10 cellular contexts compared by ENCODE assay signal in genomic region chr14:94110552-94111181, GRCh38. TPM values are rescaled to one million over a fixed set of nuclear protein-coding genes. Genes with fewer than 3 reads are reported as not detected.
DNase-seq lines count a peak whose midpoint lies in the region; ATAC-seq and TF ChIP-seq lines count a peak whose summit lies in the region.
"Had no signal": no experiment of that assay in that cellular context is flagged by ENCODE, and none has a peak within 500 bp of the region (broad histone marks: within the 10 kb centered on the region; RNA-seq: fewer than 3 reads in every experiment).

TSS of gene IFI27 (plus strand) at chr14:94110736.

- H3K9me3 Mint-ChIP-seq in activated CD8-positive, alpha-beta T cell treated with anti-CD3 and anti-CD28 coated beads, Interleukin-2, amount 10 ng/mL, durations not matched to agents 7 days and 5 days (ENCODE audit: insufficient read depth): no peaks in the 10 kb centered on the region
- no peaks in the 10 kb centered on the region for H3K9me3 Mint-ChIP-seq in activated CD8-positive, alpha-beta T cell treated with anti-CD3 and anti-CD28 coated beads for 36 hours

- intact Hi-C loops in activated CD8-positive, alpha-beta T cell treated with anti-CD3 and anti-CD28 coated beads for 36 hours (cut with micrococcal nuclease): no loop called here
- intact Hi-C loops in lower lobe of right lung (cut with DNase I) (no loop called here), upper lobe of right lung (cut with DNase I) (no loop called here)

- no peaks in the 10 kb centered on the region for H3F3A ChIP-seq in MM.1S (ENCODE audit: insufficient read depth, low read length)

- H2AFZ ChIP-seq in MM.1S (ENCODE audit: low read length): no peak within 1 kb of the TSS

- H3K4me3 ChIP-seq in lower lobe of right lung (peak within 1 kb of the TSS; percentile 59), upper lobe of right lung (peak within 1 kb of the TSS; percentile 46), MM.1S (ENCODE audit: low read length) (no peak within 1 kb of the TSS)

- CTCF ChIA-PET in activated CD8-positive, alpha-beta T cell treated with anti-CD3 and anti-CD28 coated beads, Interleukin-2, amount 10 ng/mL, durations not matched to agents 7 days and 5 days (lab: Charles Lee): interaction anchor here (1.1 kb wide), 2 partner anchors 21 to 26 kb away, joined by 3 to 4 read pairs; no protein-coding TSS in a partner anchor
- CTCF ChIA-PET in activated CD8-positive, alpha-beta T cell treated with anti-CD3 and anti-CD28 coated beads for 36 hours (lab: Charles Lee): interaction anchor here (1.2 to 1.3 kb wide), 2 partner anchors 11 to 26 kb away, joined by 3 to 4 read pairs; no protein-coding TSS in a partner anchor

- H3K4me2 ChIP-seq in MM.1S (ENCODE audit: low read depth, low read length): no peak within 1 kb of the TSS

- POLR2A ChIA-PET in activated CD8-positive, alpha-beta T cell treated with anti-CD3 and anti-CD28 coated beads, Interleukin-2, amount 10 ng/mL, durations not matched to agents 7 days and 5 days (lab: Charles Lee): no interaction called here
- POLR2A ChIA-PET in activated CD8-positive, alpha-beta T cell treated with anti-CD3 and anti-CD28 coated beads for 36 hours (lab: Charles Lee): no interaction called here

- DNase-seq in activated CD8-positive, alpha-beta T cell treated with anti-CD3 and anti-CD28 coated beads, Interleukin-2, amount 10 ng/mL, durations not matched to agents 7 days and 5 days: no peak
- DNase-seq in activated CD8-positive, alpha-beta T cell treated with anti-CD3 and anti-CD28 coated beads for 36 hours: no peak
- peak; percentile 39 for DNase-seq in ecto neural progenitor cell (ENCODE audit: low spot score)
- peak; percentile 68 for DNase-seq in lower lobe of right lung
- no peak for DNase-seq in upper lobe of right lung
- no peak for DNase-seq in middle frontal gyrus (ENCODE audit: extremely low spot score, low spot score)
- no peak for DNase-seq in MM.1S
- DNase-seq: T-helper 17 cell had no signal

- peaks cover 40% of the 10 kb centered on the region for H3K4me1 Mint-ChIP-seq in activated CD8-positive, alpha-beta T cell treated with anti-CD3 and anti-CD28 coated beads, Interleukin-2, amount 10 ng/mL, durations not matched to agents 7 days and 5 days (ENCODE audit: low read depth)
- H3K4me1 Mint-ChIP-seq in activated CD8-positive, alpha-beta T cell treated with anti-CD3 and anti-CD28 coated beads for 36 hours (ENCODE audit: low read depth): no peaks in the 10 kb centered on the region
- H3K4me1 Mint-ChIP-seq: B cell had no signal

- H4K20me1 ChIP-seq in MM.1S (ENCODE audit: insufficient read depth, low read length): no peaks in the 10 kb centered on the region

- no peaks in the 10 kb centered on the region for H3K9me2 ChIP-seq in MM.1S (replicated peaks; ENCODE audit: insufficient read depth, low read length)

- no peak for ATAC-seq in activated CD8-positive, alpha-beta T cell treated with anti-CD3 and anti-CD28 coated beads, Interleukin-2, amount 10 ng/mL, durations not matched to agents 7 days and 5 days
- ATAC-seq in activated CD8-positive, alpha-beta T cell treated with anti-CD3 and anti-CD28 coated beads for 36 hours: no peak
- ATAC-seq in lower lobe of right lung (peak; percentile 82 to 87), upper lobe of right lung (peak; percentile 77), GM21529 (IDR thresholded peaks at IDR 0.05; ENCODE audit: unreplicated experiment) (no peak)
- ATAC-seq: T-helper 17 cell had no signal

- H3K79me2 ChIP-seq in MM.1S (ENCODE audit: low read length): no peaks in the 10 kb centered on the region

- H3K36me3 ChIP-seq in lower lobe of right lung (no peaks in the 10 kb centered on the region), upper lobe of right lung (no peaks in the 10 kb centered on the region), MM.1S (replicated peaks; ENCODE audit: insufficient read depth, low read length) (no peaks in the 10 kb centered on the region)

- H3K27ac Mint-ChIP-seq in activated CD8-positive, alpha-beta T cell treated with anti-CD3 and anti-CD28 coated beads, Interleukin-2, amount 10 ng/mL, durations not matched to agents 7 days and 5 days: peak within 1 kb of the TSS; percentile 64
- H3K27ac Mint-ChIP-seq in activated CD8-positive, alpha-beta T cell treated with anti-CD3 and anti-CD28 coated beads for 36 hours: no peak within 1 kb of the TSS
- H3K27ac Mint-ChIP-seq: B cell, T-helper 17 cell had no signal

- no peaks in the 10 kb centered on the region for H3K9me3 ChIP-seq in lower lobe of right lung
- no peaks in the 10 kb centered on the region for H3K9me3 ChIP-seq in upper lobe of right lung
- H3K9me3 ChIP-seq in MM.1S (replicated peaks; ENCODE audit: insufficient read depth, low read length): no peaks in the 10 kb centered on the region

- H3K27ac ChIP-seq in lower lobe of right lung (peak within 1 kb of the TSS; percentile 89), upper lobe of right lung (peak within 1 kb of the TSS; percentile 80), MM.1S (ENCODE audit: low read length) (no peak within 1 kb of the TSS)

- peak within 1 kb of the TSS; percentile 60 for H3K4me3 Mint-ChIP-seq in activated CD8-positive, alpha-beta T cell treated with anti-CD3 and anti-CD28 coated beads, Interleukin-2, amount 10 ng/mL, durations not matched to agents 7 days and 5 days
- no peak within 1 kb of the TSS for H3K4me3 Mint-ChIP-seq in activated CD8-positive, alpha-beta T cell treated with anti-CD3 and anti-CD28 coated beads for 36 hours
- H3K4me3 Mint-ChIP-seq: B cell, T-helper 17 cell had no signal

- H3K27me3 ChIP-seq in lower lobe of right lung (ENCODE audit: low read depth) (no peaks in the 10 kb centered on the region), upper lobe of right lung (no peaks in the 10 kb centered on the region), MM.1S (replicated peaks; ENCODE audit: insufficient read depth, low read length) (no peaks in the 10 kb centered on the region)

- no peaks in the 10 kb centered on the region for H3K27me3 Mint-ChIP-seq in activated CD8-positive, alpha-beta T cell treated with anti-CD3 and anti-CD28 coated beads, Interleukin-2, amount 10 ng/mL, durations not matched to agents 7 days and 5 days (ENCODE audit: low read depth)
- H3K27me3 Mint-ChIP-seq in activated CD8-positive, alpha-beta T cell treated with anti-CD3 and anti-CD28 coated beads for 36 hours: no peaks in the 10 kb centered on the region

- peaks cover 10% of the 10 kb centered on the region for H3K36me3 Mint-ChIP-seq in activated CD8-positive, alpha-beta T cell treated with anti-CD3 and anti-CD28 coated beads, Interleukin-2, amount 10 ng/mL, durations not matched to agents 7 days and 5 days (ENCODE audit: low read depth)
- H3K36me3 Mint-ChIP-seq in activated CD8-positive, alpha-beta T cell treated with anti-CD3 and anti-CD28 coated beads for 36 hours (ENCODE audit: low read depth): no peaks in the 10 kb centered on the region

- no peak for TF ChIP-seq CTCF in activated CD8-positive, alpha-beta T cell treated with anti-CD3 and anti-CD28 coated beads for 36 hours (IDR thresholded peaks at IDR 0.05)
- TF ChIP-seq CTCF in lower lobe of right lung (IDR thresholded peaks at IDR 0.05) (no peak), upper lobe of right lung (IDR thresholded peaks at IDR 0.05) (no peak), MM.1S (IDR thresholded peaks at IDR 0.05; ENCODE audit: low read length) (no peak)

- H3K4me1 ChIP-seq in lower lobe of right lung (peaks cover 16% of the 10 kb centered on the region), upper lobe of right lung (peaks cover 9% of the 10 kb centered on the region), MM.1S (ENCODE audit: low read length) (no peaks in the 10 kb centered on the region)

- no peak within 1 kb of the TSS for H3K9ac ChIP-seq in MM.1S (ENCODE audit: low read length)

RNA-seq across cellular contexts. Expression of gene IFI27, which starts in this region (rescaled TPM):
- total RNA-seq in activated CD8-positive, alpha-beta T cell treated with anti-CD3 and anti-CD28 coated beads, Interleukin-2, amount 10 ng/mL, durations not matched to agents 7 days and 5 days: 100 to 1,000 TPM; 116 to 129 TPM
- 1 to 10 TPM in 1 of 2 experiments, under 1 TPM in 1; 0.86 to 4.1 TPM for total RNA-seq in activated CD8-positive, alpha-beta T cell treated with anti-CD3 and anti-CD28 coated beads for 36 hours
- total RNA-seq in lower lobe of right lung: 340 TPM
- 312 TPM for total RNA-seq in upper lobe of right lung

Comparison
In these comparisons a context has a peak if more than half of its experiments do, and no peak if none do; other contexts are left out.
1. RNA of gene IFI27 (total RNA-seq): 340 TPM in lower lobe of right lung (single experiment), 312 TPM in upper lobe of right lung (single experiment) and 116 to 129 TPM in activated CD8-positive, alpha-beta T cell treated with anti-CD3 and anti-CD28 coated beads, Interleukin-2, amount 10 ng/mL, durations not matched to agents 7 days and 5 days; 0.86 to 4.1 TPM in activated CD8-positive, alpha-beta T cell treated with anti-CD3 and anti-CD28 coated beads for 36 hours; every median in the first group is over 10 times any median in the second.
2. ATAC-seq: peak in lower lobe of right lung (2 of 2) and upper lobe of right lung (single experiment); none in activated CD8-positive, alpha-beta T cell treated with anti-CD3 and anti-CD28 coated beads, Interleukin-2, amount 10 ng/mL, durations not matched to agents 7 days and 5 days (single experiment), activated CD8-positive, alpha-beta T cell treated with anti-CD3 and anti-CD28 coated beads for 36 hours (single experiment) and GM21529 (single experiment).
3. DNase-seq: peak in ecto neural progenitor cell (single experiment) and lower lobe of right lung (single experiment); none in activated CD8-positive, alpha-beta T cell treated with anti-CD3 and anti-CD28 coated beads, Interleukin-2, amount 10 ng/mL, durations not matched to agents 7 days and 5 days (single experiment), activated CD8-positive, alpha-beta T cell treated with anti-CD3 and anti-CD28 coated beads for 36 hours (single experiment), upper lobe of right lung (single experiment), middle frontal gyrus (single experiment) and MM.1S (single experiment).